Comparison of ENCODE assay signal across 14 cellular contexts in the genomic region with DNA sequence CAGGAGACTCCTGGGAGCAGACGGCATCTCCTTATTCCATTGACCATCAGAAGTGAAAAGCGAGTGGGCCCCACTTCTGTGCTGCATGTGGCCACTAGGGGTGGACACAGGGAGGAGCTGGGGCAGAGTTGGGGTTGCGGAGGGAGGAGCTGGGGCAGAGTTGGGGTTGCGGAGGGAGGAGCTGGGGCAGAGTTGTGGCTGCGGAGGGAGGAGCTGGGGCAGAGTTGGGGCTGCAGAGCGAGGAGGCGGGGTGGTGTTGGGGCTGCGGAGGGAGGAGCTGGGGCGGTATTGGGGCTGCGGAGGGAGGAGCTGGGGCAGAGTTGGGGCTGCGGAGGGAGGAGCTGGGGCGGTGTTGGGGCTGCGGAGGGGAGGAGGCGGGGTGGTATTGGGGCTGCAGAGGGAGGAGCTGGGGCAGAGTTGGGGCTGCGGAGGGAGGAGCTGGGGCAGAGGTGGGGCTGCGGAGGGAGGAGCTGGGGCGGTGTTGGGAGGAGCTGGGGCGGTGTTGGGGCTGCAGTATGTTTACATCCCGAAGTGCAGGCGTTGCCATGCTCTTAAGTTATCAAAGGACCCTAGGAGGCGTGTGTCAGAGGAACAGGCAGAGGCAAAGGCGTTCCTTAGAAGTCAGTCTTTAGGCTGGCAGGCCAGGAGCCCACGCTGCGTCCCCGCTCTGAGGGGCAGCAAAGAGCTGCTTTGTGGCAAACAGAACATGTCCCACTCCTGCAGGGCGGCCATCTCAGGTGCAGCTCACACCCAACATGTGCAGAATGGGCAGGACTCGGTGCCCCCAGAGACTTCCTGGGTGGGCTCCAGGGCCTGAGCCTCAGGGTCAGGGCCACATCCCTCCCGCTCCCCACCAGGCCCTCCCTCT.
DNase-seq lines count a peak whose midpoint lies in the region; ATAC-seq, FAIRE-seq and TF ChIP-seq lines count a peak whose summit lies in the region.
"Had no signal": no experiment of that assay in that cellular context is flagged by ENCODE, and none has a peak within 500 bp of the region (broad histone marks: within the 10 kb centered on the region; RNA-seq: fewer than 3 reads in every experiment).

No MANE protein-coding gene starts in this region.

- H4K12ac ChIP-seq in trophoblast cell (ENCODE audit: low read depth, low read length), result no peak overlapping the region

- H3K36me3 Mint-ChIP-seq in CD8-positive, alpha-beta T cell, result peaks cover 49% of the 10 kb centered on the region

- H3K23ac ChIP-seq in trophoblast cell (ENCODE audit: low read length), result no peak overlapping the region

- no peak for FAIRE-seq in GM12892 (lab: Jason Lieb, UNC)
- FAIRE-seq: frontal cortex, keratinocyte had no signal

- no peak for DNase-seq in CD8-positive, alpha-beta T cell
- DNase-seq in HT-29 (ENCODE audit: low spot score) (peak; percentile 64), fibroblast of mammary gland (ENCODE audit: low read depth) (no peak), trophoblast cell (no peak), SHP77 (lab: John Stamatoyannopoulos, UW) (no peak), cerebellar nuclear complex (lab: John Stamatoyannopoulos, UW) (no peak), GM12892 (ENCODE audit: insufficient read length) (no peak)
- DNase-seq: activated T-cell treated with anti-CD3 and anti-CD28 coated beads, Interleukin-2, amount 50 U/mL, for 4 hours; anterior cingulate cortex; MV-4-11; stimulated activated naive CD8-positive, alpha-beta T cell treated with anti-CD3 and anti-CD28 coated beads, Interleukin-15, Interleukin-2, amounts not matched to agents 100 U/mL and 50 U/mL, for 24 hours had no signal

- no peaks in the 10 kb centered on the region for H3K9me3 ChIP-seq in CD8-positive, alpha-beta T cell (ENCODE audit: low read length)
- no peaks in the 10 kb centered on the region for H3K9me3 ChIP-seq in trophoblast cell (ENCODE audit: insufficient read depth, low read depth, low read length)

- CTCF ChIA-PET in CD8-positive, alpha-beta T cell (lab: Charles Lee), result interaction anchor here (0.6 to 1.3 kb wide), 4 partner anchors 14 to 965 kb away, joined by 3 to 4 read pairs (median 3); no protein-coding TSS in a partner anchor

- H3K4me3 ChIP-seq in CD8-positive, alpha-beta T cell (ENCODE audit: low read depth, low read length), result no peak overlapping the region
- H3K4me3 ChIP-seq in fibroblast of mammary gland (ENCODE audit: control insufficient read depth, low read depth, low read length) (no peak overlapping the region), trophoblast cell (ENCODE audit: low read depth, low read length) (no peak overlapping the region)

- no peak overlapping the region for H2AK5ac ChIP-seq in trophoblast cell (ENCODE audit: low read length)

- no peaks in the 10 kb centered on the region for H3K27me3 Mint-ChIP-seq in CD8-positive, alpha-beta T cell (ENCODE audit: low read depth)

- peaks cover 45% of the 10 kb centered on the region for H3K4me1 Mint-ChIP-seq in CD8-positive, alpha-beta T cell (ENCODE audit: low read depth)

- H3K4ac ChIP-seq in trophoblast cell (ENCODE audit: low read depth, low read length), result no peak overlapping the region

- no CpG with 5 or more reads among the region's 28 CpGs for WGBS in trophoblast cell (ENCODE audit: extremely low coverage, insufficient coverage, insufficient read length)

- peak overlapping the region; percentile 41 for H3K18ac ChIP-seq in trophoblast cell (ENCODE audit: low read length)

- TF ChIP-seq POLR2A in GM12892 (IDR thresholded peaks at IDR 0.05; ENCODE audit: low read depth, low read length), result no peak

- H3K27ac ChIP-seq in CD8-positive, alpha-beta T cell (ENCODE audit: low read depth, low read length), result no peak overlapping the region
- H3K27ac ChIP-seq in trophoblast cell (ENCODE audit: low read depth, low read length), result no peak overlapping the region

- H3K79me2 ChIP-seq in trophoblast cell (ENCODE audit: control insufficient read depth, insufficient read depth, low read length, poor library complexity), result peaks cover 4% of the 10 kb centered on the region

- no peaks in the 10 kb centered on the region for H3K79me1 ChIP-seq in trophoblast cell (ENCODE audit: low read length)

- no peak for TF ChIP-seq CTCF in CD8-positive, alpha-beta T cell (IDR thresholded peaks at IDR 0.05)
- TF ChIP-seq CTCF in fibroblast of mammary gland (conservative IDR thresholded peaks at IDR 0.05; ENCODE audit: control insufficient read depth, insufficient read depth, low read depth, low read length), result peak; percentile 4

- no peak overlapping the region for H3K4me3 Mint-ChIP-seq in CD8-positive, alpha-beta T cell
- H3K4me3 Mint-ChIP-seq: activated T-cell treated with anti-CD3 and anti-CD28 coated beads, Interleukin-2, amount 50 U/mL, for 4 hours had no signal

- H3K27me3 ChIP-seq in CD8-positive, alpha-beta T cell (ENCODE audit: insufficient read depth, low read length), result no peaks in the 10 kb centered on the region
- H3K27me3 ChIP-seq in trophoblast cell (ENCODE audit: insufficient read depth, low read length), result no peaks in the 10 kb centered on the region

- H3K9me3 Mint-ChIP-seq in CD8-positive, alpha-beta T cell, result no peaks in the 10 kb centered on the region
- H3K9me3 Mint-ChIP-seq: activated T-cell treated with anti-CD3 and anti-CD28 coated beads, Interleukin-2, amount 50 U/mL, for 4 hours had no signal

- no peak overlapping the region for H2BK5ac ChIP-seq in trophoblast cell (ENCODE audit: low read depth, low read length, poor library complexity)

- peak overlapping the region; percentile 4 for H3K27ac Mint-ChIP-seq in CD8-positive, alpha-beta T cell

- ATAC-seq in CD8-positive, alpha-beta T cell, result no peak
- no peak for ATAC-seq in HG02885 (IDR thresholded peaks at IDR 0.05; ENCODE audit: poor library complexity, unreplicated experiment)
- ATAC-seq: activated T-cell treated with anti-CD3 and anti-CD28 coated beads, Interleukin-2, amount 50 U/mL, for 4 hours; stimulated activated naive CD8-positive, alpha-beta T cell treated with anti-CD3 and anti-CD28 coated beads, Interleukin-15, Interleukin-2, amounts not matched to agents 100 U/mL and 50 U/mL, for 24 hours had no signal

- no peak overlapping the region for H3K9ac ChIP-seq in trophoblast cell (ENCODE audit: low read length)

- no peak overlapping the region for H4K91ac ChIP-seq in trophoblast cell (ENCODE audit: low read depth, low read length)

- H2BK12ac ChIP-seq in trophoblast cell (ENCODE audit: low read length), result no peak overlapping the region

- H3K36me3 ChIP-seq in CD8-positive, alpha-beta T cell (ENCODE audit: insufficient read depth, low read length), result peaks cover 12% of the 10 kb centered on the region
- peaks cover 30 to 39% of the 10 kb centered on the region in 2 experiments for H3K36me3 ChIP-seq in trophoblast cell (ENCODE audit: control insufficient read depth in 1 of 2, insufficient read depth in 2 of 2, low read length in 2 of 2)

- H2AFZ ChIP-seq in trophoblast cell (ENCODE audit: insufficient read depth, low read length, poor library complexity), result no peak overlapping the region

- no peak overlapping the region for H4K8ac ChIP-seq in trophoblast cell (ENCODE audit: low read depth, low read length)

- intact Hi-C loops in CD8-positive, alpha-beta T cell (cut with DNase I, micrococcal nuclease), result no loop called here

- peaks cover 33% of the 10 kb centered on the region for H3K4me1 ChIP-seq in CD8-positive, alpha-beta T cell (ENCODE audit: insufficient read depth, low read length)
- H3K4me1 ChIP-seq in trophoblast cell (ENCODE audit: control insufficient read depth in 1 of 2, insufficient read depth in 2 of 2, low read length in 2 of 2), result peaks cover 4 to 7% of the 10 kb centered on the region in 2 experiments

- H3K14ac ChIP-seq in trophoblast cell (ENCODE audit: low read length), result no peak overlapping the region

- POLR2A ChIA-PET in CD8-positive, alpha-beta T cell (lab: Charles Lee), result interaction anchor here (0.7 to 0.9 kb wide), 4 partner anchors 11 to 56 kb away, joined by 3 to 4 read pairs (median 3); no protein-coding TSS in a partner anchor

- H3K4me2 ChIP-seq in trophoblast cell (ENCODE audit: low read length), result no peak overlapping the region

- H2BK120ac ChIP-seq in trophoblast cell (ENCODE audit: insufficient read depth, low read length, poor library complexity), result no peak overlapping the region
